33 cellular contexts compared by ENCODE assay signal in the genomic region with DNA sequence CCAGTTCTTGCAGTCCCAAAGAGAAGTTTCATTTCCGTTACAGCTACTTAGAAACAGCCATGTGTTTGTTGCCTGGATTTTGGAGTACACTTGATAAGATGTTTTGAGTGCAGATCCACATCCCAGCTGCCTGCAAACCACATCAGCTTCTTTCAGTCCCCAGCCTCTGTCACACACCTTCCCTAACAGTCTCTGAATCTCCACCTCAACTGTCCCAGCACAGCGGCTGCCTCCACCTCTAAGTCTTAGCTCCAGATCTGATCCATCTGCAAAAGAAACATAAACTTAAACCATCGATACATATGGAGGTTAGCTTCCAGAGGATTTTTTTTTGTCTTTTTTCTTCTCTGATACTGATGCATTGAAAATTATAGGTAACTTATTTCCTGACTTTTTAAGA. TPM values are rescaled to one million over a fixed set of nuclear protein-coding genes. Genes with fewer than 3 reads are reported as not detected.
"Had no signal": no experiment of that assay in that cellular context is flagged by ENCODE, and none has a peak within 500 bp of the region (broad histone marks: within the 10 kb centered on the region; RNA-seq: fewer than 3 reads in every experiment).

No MANE protein-coding gene starts in this region.

- H3K4me3 ChIP-seq: ovary, psoas muscle, skin epidermis, smooth muscle cell, stomach, testis, thyroid gland, vagina had no signal

- H3K9me3 Mint-ChIP-seq: natural killer cell treated with Interleukin-12 subunit alpha and Interleukin-12 subunit beta and Interleukin-15 and Interleukin-18, amount 100 ng/mL, for 72 hours; neural crest cell; stimulated activated naive CD8-positive, alpha-beta T cell treated with anti-CD3 and anti-CD28 coated beads, Interleukin-15, Interleukin-2, amounts not matched to agents 100 ng/mL and 50 ng/mL, for 24 hours had no signal

- H3K9ac ChIP-seq: parathyroid adenoma had no signal

- H3K79me2 ChIP-seq: parathyroid adenoma had no signal

- H3K27me3 Mint-ChIP-seq: progenitor cell of endocrine pancreas had no signal

- H3K27ac ChIP-seq: ovary, parathyroid adenoma, psoas muscle, skin epidermis, stomach, testis, thyroid gland, vagina had no signal

- FAIRE-seq: urothelium cell line had no signal

- H3K4me1 Mint-ChIP-seq: naive B cell; naive thymus-derived CD8-positive, alpha-beta T cell; nephron progenitor cell; neural crest cell; stimulated activated naive B cell treated with anti-CD40 and anti-IgM and Interleukin-4, amounts not matched to agents 10 μg/mL and 1 μg/mL and 100 μg/mL, for 72 hours had no signal

- H3K27ac Mint-ChIP-seq: naive B cell; naive thymus-derived CD8-positive, alpha-beta T cell; natural killer cell treated with Interleukin-12 subunit alpha and Interleukin-12 subunit beta and Interleukin-15 and Interleukin-18, amount 100 ng/mL, for 72 hours; nephron progenitor cell; progenitor cell of endocrine pancreas; stimulated activated naive B cell treated with anti-CD40 and anti-IgM and Interleukin-4, amounts not matched to agents 10 μg/mL and 1 μg/mL and 100 μg/mL, for 72 hours; stimulated activated naive CD8-positive, alpha-beta T cell treated with anti-CD3 and anti-CD28 coated beads, Interleukin-15, Interleukin-2, amounts not matched to agents 100 ng/mL and 50 ng/mL, for 24 hours had no signal

- H3K36me3 Mint-ChIP-seq: naive B cell; naive thymus-derived CD8-positive, alpha-beta T cell; natural killer cell treated with Interleukin-12 subunit alpha and Interleukin-12 subunit beta and Interleukin-15 and Interleukin-18, amount 100 ng/mL, for 72 hours; stimulated activated naive B cell treated with anti-CD40 and anti-IgM and Interleukin-4, amounts not matched to agents 10 μg/mL and 1 μg/mL and 100 μg/mL, for 72 hours had no signal

- H2AFZ ChIP-seq: parathyroid adenoma had no signal

- H3K9me3 ChIP-seq: ovary, psoas muscle, stomach, testis, thyroid gland, tibial nerve, upper lobe of left lung, vagina had no signal

- DNase-seq: naive B cell; naive thymus-derived CD8-positive, alpha-beta T cell; nephron progenitor cell; occipital lobe; ovary; posterior cingulate gyrus; psoas muscle; right cardiac atrium; spleen; stimulated activated CD4-positive, alpha-beta T cell treated with anti-CD3 and anti-CD28 coated beads, Interleukin-12 subunit alpha, Interleukin-12 subunit beta, amount 100 ng/mL, for 4 hours; stimulated activated CD4-positive, alpha-beta T cell treated with anti-CD3 and anti-CD28 coated beads, Interleukin-1b, Interleukin-23, amount 100 ng/mL, for 48 hours; stimulated activated CD4-positive, alpha-beta T cell treated with anti-CD3 and anti-CD28 coated beads, Interleukin-4, amount 100 ng/mL, for 1 hour; stimulated activated CD4-positive, alpha-beta T cell treated with anti-CD3 and anti-CD28 coated beads, Interleukin-4, amount 100 ng/mL, for 4 hours; stimulated activated CD8-positive, alpha-beta memory T cell treated with anti-CD3 and anti-CD28 coated beads, Interleukin-4, amount 100 ng/mL, for 48 hours; stimulated activated naive B cell treated with anti-CD40 and anti-IgM and Interleukin-4, amounts not matched to agents 10 μg/mL and 1 μg/mL and 100 μg/mL, for 72 hours; stimulated activated naive CD4-positive, alpha-beta T cell treated with Interleukin-2 at 50 U/mL for 16 hours; stomach; testis; thyroid gland; trophoblast cell; upper lobe of left lung had no signal

- H3K4me1 ChIP-seq: parathyroid adenoma, psoas muscle, stomach, testis, thyroid gland, tibial nerve, upper lobe of left lung, vagina had no signal

- H3K4me3 Mint-ChIP-seq: naive B cell; naive thymus-derived CD8-positive, alpha-beta T cell; natural killer cell treated with Interleukin-12 subunit alpha and Interleukin-12 subunit beta and Interleukin-15 and Interleukin-18, amount 100 ng/mL, for 72 hours; nephron progenitor cell; neural crest cell; stimulated activated naive B cell treated with anti-CD40 and anti-IgM and Interleukin-4, amounts not matched to agents 10 μg/mL and 1 μg/mL and 100 μg/mL, for 72 hours; stimulated activated naive CD8-positive, alpha-beta T cell treated with anti-CD3 and anti-CD28 coated beads, Interleukin-15, Interleukin-2, amounts not matched to agents 100 ng/mL and 50 ng/mL, for 24 hours had no signal

- H3K27me3 ChIP-seq: ovary, testis, thyroid gland, tibial nerve, upper lobe of left lung, vagina had no signal

- H3K4me2 ChIP-seq: smooth muscle cell had no signal

- ATAC-seq: naive thymus-derived CD8-positive, alpha-beta T cell; natural killer cell treated with Interleukin-12 subunit alpha and Interleukin-12 subunit beta and Interleukin-15 and Interleukin-18, amount 100 ng/mL, for 72 hours; psoas muscle; right cardiac atrium; sciatic nerve; stimulated activated naive B cell treated with anti-CD40 and anti-IgM and Interleukin-4, amounts not matched to agents 10 μg/mL and 1 μg/mL and 100 μg/mL, for 72 hours had no signal

- H3K36me3 ChIP-seq: ovary, spleen, stomach, thyroid gland, tibial nerve, upper lobe of left lung, vagina had no signal

RNA-seq across cellular contexts. Expression of gene CD163, which starts 8.4 kb away (rescaled TPM):
- total RNA-seq: natural killer cell treated with Interleukin-12 subunit alpha and Interleukin-12 subunit beta and Interleukin-15 and Interleukin-18, amount 100 ng/mL, for 72 hours; neural crest cell; renal cortical epithelial cell; smooth muscle cell had no signal
- polyA plus RNA-seq: smooth muscle cell had no signal

RNA-seq across cellular contexts. Expression of gene CD163L1, which starts 51.2 kb away (rescaled TPM):
- total RNA-seq: natural killer cell treated with Interleukin-12 subunit alpha and Interleukin-12 subunit beta and Interleukin-15 and Interleukin-18, amount 100 ng/mL, for 72 hours had no signal
- polyA plus RNA-seq: naive thymus-derived CD8-positive, alpha-beta T cell had no signal
